8 cellular contexts compared by ENCODE assay signal in genomic region chr4:139950568-139950967, GRCh38.
DNase-seq lines count a peak whose midpoint lies in the region; ATAC-seq and TF ChIP-seq lines count a peak whose summit lies in the region.

No MANE protein-coding gene starts in this region.

- no peaks in the 10 kb centered on the region for H3K79me2 ChIP-seq in GM23338 (replicated peaks; ENCODE audit: insufficient read depth)

- TF ChIP-seq CTCF in GM12865 (IDR thresholded peaks at IDR 0.05; ENCODE audit: insufficient read depth, low read depth, low read length, missing control alignments) (no peak), RWPE1 (conservative IDR thresholded peaks at IDR 0.05; ENCODE audit: low read depth) (no peak), GM23338 (conservative IDR thresholded peaks at IDR 0.05; ENCODE audit: low read depth in 2 of 2) (no peak)

- no peak overlapping the region for H2AFZ ChIP-seq in GM23338

- H3K36me3 Mint-ChIP-seq in GM23338 (ENCODE audit: low read depth): no peaks in the 10 kb centered on the region

- peaks cover under 1% of the 10 kb centered on the region for H3K27me3 Mint-ChIP-seq in GM23338 (ENCODE audit: insufficient read depth, low read depth, poor library complexity)

- H3K27ac Mint-ChIP-seq in GM23338: no peak overlapping the region

- DNase-seq in GM12865 (ENCODE audit: low read depth): peak; percentile 87
- DNase-seq in HK-2 (ENCODE audit: unreplicated experiment): peak; percentile 6
- DNase-seq in astrocyte of the hippocampus (ENCODE audit: low read depth, low spot score): peak; percentile 91
- DNase-seq in RWPE1 (ENCODE audit: low spot score): no peak
- DNase-seq in pons (ENCODE audit: low spot score): no peak
- no peak for DNase-seq in GM23338 (ENCODE audit: low spot score)
- no peak for DNase-seq in activated effector memory CD4-positive, alpha-beta T cell treated with Interleukin-2 at 50 U/mL for 16 hours

- ATAC-seq in GM21423 (IDR thresholded peaks at IDR 0.05; ENCODE audit: unreplicated experiment) (peak; percentile 97), GM23338 (no peak)

- CTCF ChIA-PET in RWPE1 (lab: Yijun Ruan, JAX): no interaction called here

- H3K27me3 ChIP-seq in GM23338 (ENCODE audit: insufficient read depth): no peaks in the 10 kb centered on the region

- H3K4me1 Mint-ChIP-seq in GM23338: peaks cover 12% of the 10 kb centered on the region

- no peaks in the 10 kb centered on the region for H3F3A ChIP-seq in GM23338 (replicated peaks; ENCODE audit: low read depth)

- no peak overlapping the region for H3K4me3 Mint-ChIP-seq in GM23338

- POLR2A ChIA-PET in RWPE1 (lab: Yijun Ruan, JAX; ENCODE audit: low non-redundant PET): no interaction called here

- H4K20me1 ChIP-seq in GM23338 (replicated peaks; ENCODE audit: insufficient read depth): no peaks in the 10 kb centered on the region

- H3K9me2 ChIP-seq in GM23338 (ENCODE audit: insufficient read depth): 0 out of 2 replicates have a peak, but pooled peaks cover 3% of the 10 kb centered on the region

- H3K27ac ChIP-seq in RWPE1 (no peak overlapping the region), GM23338 (ENCODE audit: low read depth) (no peak overlapping the region)

- H3K4me3 ChIP-seq in GM12865 (ENCODE audit: low read depth, low read length) (no peak overlapping the region), GM23338 (no peak overlapping the region)

- no peak overlapping the region for H3K4me2 ChIP-seq in GM23338

- H3K36me3 ChIP-seq in GM23338 (ENCODE audit: insufficient read depth): no peaks in the 10 kb centered on the region

- peaks cover 4% of the 10 kb centered on the region; the same call in 1 of the 3 replicates for H3K9me3 Mint-ChIP-seq in GM23338

- no peaks in the 10 kb centered on the region for H3K4me1 ChIP-seq in GM23338 (ENCODE audit: insufficient read depth)

TF ChIP-seq in GM23338, 12 proteins besides CTCF, POLR2A, EP300 and RAD21:
- TF ChIP-seq ZNF331 (CRISPR knock-in tag; IDR thresholded peaks at IDR 0.05; ENCODE audit: low read depth) (no peak), JUNB (IDR thresholded peaks at IDR 0.05; ENCODE audit: unreplicated experiment) (no peak), EZH2 (IDR thresholded peaks at IDR 0.05; ENCODE audit: low read depth, unreplicated experiment) (no peak), ZNF114 (CRISPR knock-in tag; IDR thresholded peaks at IDR 0.05) (no peak), ZNF462 (CRISPR knock-in tag; IDR thresholded peaks at IDR 0.05) (no peak), STAT1 (IDR thresholded peaks at IDR 0.05; ENCODE audit: unreplicated experiment) (no peak), CREB1 (CRISPR knock-in tag; IDR thresholded peaks at IDR 0.05; ENCODE audit: low read depth) (no peak), EZH2phosphoT487 (IDR thresholded peaks at IDR 0.05; ENCODE audit: unreplicated experiment) (no peak), REST (IDR thresholded peaks at IDR 0.05; ENCODE audit: unreplicated experiment) (no peak), NANOG (IDR thresholded peaks at IDR 0.05; ENCODE audit: borderline replicate concordance) (no peak), POLR2AphosphoS5 (IDR thresholded peaks at IDR 0.05; ENCODE audit: low read depth) (no peak), ETS1 (IDR thresholded peaks at IDR 0.05) (no peak)

Comparison
In these comparisons a context has a peak if more than half of its experiments do, and no peak if none do; other contexts are left out.
1. DNase-seq: peak in GM12865 (single experiment), HK-2 (single experiment) and astrocyte of the hippocampus (single experiment); none in RWPE1 (single experiment), pons (single experiment), GM23338 (single experiment) and activated effector memory CD4-positive, alpha-beta T cell treated with Interleukin-2 at 50 U/mL for 16 hours (single experiment).